Comparison of ENCODE assay signal across 8 cellular contexts in the genomic region with DNA sequence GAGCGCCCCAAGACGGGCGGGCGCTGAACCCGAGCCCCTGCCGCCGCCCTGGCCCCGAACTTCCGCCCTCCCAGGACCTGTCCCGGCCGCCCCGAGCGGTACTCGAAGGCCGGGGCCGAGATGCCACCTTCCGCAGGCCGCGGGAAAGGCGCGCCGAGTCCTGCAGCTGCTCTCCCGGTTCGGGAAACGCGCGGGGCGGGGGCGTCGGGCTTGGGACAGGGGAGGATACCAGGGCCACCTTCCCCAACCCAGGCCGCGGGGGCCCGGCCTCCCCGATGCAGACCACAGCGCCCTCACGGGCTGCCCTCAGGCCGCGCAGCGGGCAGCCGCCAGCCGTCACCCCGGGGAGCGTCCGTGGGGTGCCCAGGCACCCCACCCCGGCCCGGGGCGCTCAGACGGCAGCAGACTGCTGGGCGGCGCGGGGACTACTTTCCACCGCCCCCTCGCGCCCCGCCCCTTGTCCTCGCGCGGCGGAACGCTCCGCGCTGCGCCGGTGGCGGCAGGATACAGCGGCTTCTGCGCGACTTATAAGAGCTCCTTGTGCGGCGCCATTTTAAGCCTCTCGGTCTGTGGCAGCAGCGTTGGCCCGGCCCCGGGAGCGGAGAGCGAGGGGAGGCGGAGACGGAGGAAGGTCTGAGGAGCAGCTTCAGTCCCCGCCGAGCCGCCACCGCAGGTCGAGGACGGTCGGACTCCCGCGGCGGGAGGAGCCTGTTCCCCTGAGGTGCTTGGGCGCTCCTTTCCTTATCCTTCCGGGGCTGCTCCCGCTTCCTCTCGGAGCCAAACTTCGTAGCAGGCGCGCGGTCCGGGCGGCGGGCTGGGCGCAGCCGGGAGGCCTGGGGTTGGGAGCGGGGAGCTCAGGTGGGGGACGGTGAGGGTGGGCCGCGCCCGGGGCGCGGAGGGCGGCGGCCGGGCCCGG. TPM values are rescaled to one million over a fixed set of nuclear protein-coding genes. Genes with fewer than 3 reads are reported as not detected.
A peak's percentile ranks its signal among the peaks of the same experiment; 100 is the strongest.
DNase-seq lines count a peak whose midpoint lies in the region; ATAC-seq and TF ChIP-seq lines count a peak whose summit lies in the region.

A gene (plus strand): TSS at position 556 of the 916 bp plus-strand sequence. CDS start 24,564 bp downstream, outside the sequence.

- ATAC-seq in GM18520 (IDR thresholded peaks at IDR 0.05; ENCODE audit: unreplicated experiment) (peak; percentile 70), HG03066 (IDR thresholded peaks at IDR 0.05; ENCODE audit: low read depth, unreplicated experiment) (peak; percentile 65), activated B cell treated with CpG ODN at 0.5 μM for 24 hours (ENCODE audit: low read depth) (peak; percentile 80)

- H3K36me3 Mint-ChIP-seq in activated B cell treated with CpG ODN at 0.5 μM for 24 hours (ENCODE audit: low read depth), result peaks cover 13% of the 10 kb centered on the region

- no TSS peak for BruUV-seq in A673 (replicated peaks; lab: Mats Ljungman, UMichigan)

- POLR2A ChIA-PET in A673 (lab: Charles Lee; ENCODE audit: low non-redundant PET), result no interaction called here
- POLR2A ChIA-PET in activated B cell treated with CpG ODN at 0.5 μM for 24 hours (lab: Charles Lee), result interaction anchor here (0.6 to 4.7 kb wide), 35 partner anchors 8 to 1717 kb away, joined by 3 to 42 read pairs (median 5); a partner anchor contains a TSS

- peak; percentile 88 for DNase-seq in A673 (ENCODE audit: low spot score)
- DNase-seq in NCI-H2227 (lab: John Stamatoyannopoulos, UW; ENCODE audit: unreplicated experiment), result peak; percentile 94
- DNase-seq in activated B cell treated with CpG ODN at 0.5 μM for 24 hours, result peak; percentile 91
- peak in 60 of 61 donors; percentile 25 to 95 (median 85) for DNase-seq in caudate nucleus (lab: John Stamatoyannopoulos, UW)
- peak; percentile 94 for DNase-seq in inferior parietal cortex (ENCODE audit: extremely low spot score)
- DNase-seq in stimulated activated CD4-positive, alpha-beta T cell treated with anti-CD3 and anti-CD28 coated beads, Interleukin-12 subunit alpha, Interleukin-12 subunit beta, amount 100 ng/mL, for 24 hours (ENCODE audit: low read depth in 2 of 2), result peak; percentile 83 to 87

- CTCF ChIA-PET in A673 (lab: Charles Lee), result no interaction called here
- CTCF ChIA-PET in activated B cell treated with CpG ODN at 0.5 μM for 24 hours (lab: Charles Lee), result interaction anchor here (1.1 to 1.4 kb wide), 4 partner anchors 9 to 891 kb away, joined by 3 to 5 read pairs (median 4); no protein-coding TSS in a partner anchor

- H3K36me3 ChIP-seq in A673 (ENCODE audit: insufficient read depth, low read length, poor library complexity, severe bottlenecking), result no peaks in the 10 kb centered on the region

- H3K4me1 ChIP-seq in A673 (ENCODE audit: insufficient read depth, low read length, poor library complexity, severe bottlenecking), result peaks cover 6% of the 10 kb centered on the region

- H3K4me1 Mint-ChIP-seq in activated B cell treated with CpG ODN at 0.5 μM for 24 hours, result peaks cover 40% of the 10 kb centered on the region

- peak within 1 kb of the TSS; percentile 94 for H3K4me3 Mint-ChIP-seq in activated B cell treated with CpG ODN at 0.5 μM for 24 hours

- intact Hi-C loops in A673 (cut with micrococcal nuclease; ENCODE audit: unreplicated experiment), result no loop called here
- intact Hi-C loops in activated B cell treated with CpG ODN at 0.5 μM for 24 hours (cut with micrococcal nuclease), result loop anchor here (1.0 to 5.0 kb wide), 7 partner anchors 9 to 890 kb away; a partner anchor contains a TSS

- H3K4me3 ChIP-seq in A673 (ENCODE audit: low read depth, low read length, poor library complexity, severe bottlenecking), result peak within 1 kb of the TSS; percentile 75

- H3K27me3 ChIP-seq in A673 (replicated peaks; ENCODE audit: insufficient read depth, low read depth, low read length, poor library complexity), result peaks cover 8% of the 10 kb centered on the region

- H3K9me3 ChIP-seq in A673 (ENCODE audit: low read depth, low read length, poor library complexity, severe bottlenecking), result no peaks in the 10 kb centered on the region

- H3K9me3 Mint-ChIP-seq in activated B cell treated with CpG ODN at 0.5 μM for 24 hours, result no peaks in the 10 kb centered on the region

- H3K27ac ChIP-seq in A673 (ENCODE audit: low read depth, low read length, poor library complexity, severe bottlenecking) (peak within 1 kb of the TSS; percentile 88), caudate nucleus (ENCODE audit: low read depth, low read length) (peak within 1 kb of the TSS; percentile 93)

- H3K27ac Mint-ChIP-seq in activated B cell treated with CpG ODN at 0.5 μM for 24 hours, result peak within 1 kb of the TSS; percentile 96

- TF ChIP-seq CTCF in A673 (conservative IDR thresholded peaks at IDR 0.05; ENCODE audit: low read depth, low read length) (no peak), activated B cell treated with CpG ODN at 0.5 μM for 24 hours (IDR thresholded peaks at IDR 0.05) (no peak)

- peaks cover 4% of the 10 kb centered on the region for H3K27me3 Mint-ChIP-seq in activated B cell treated with CpG ODN at 0.5 μM for 24 hours

RNA-seq across cellular contexts. Expression of the gene that starts here (rescaled TPM):
- total RNA-seq in A673 (2021) (134 and 154 TPM in 2 replicates), activated B cell treated with CpG ODN at 0.5 μM for 24 hours (155 and 164 TPM in 2 replicates)

Comparison
In these comparisons a context has a peak if more than half of its experiments do, and no peak if none do; other contexts are left out.
1. Peak in every context shown above with its lines: DNase-seq, ATAC-seq, H3K4me3 ChIP-seq and H3K27ac ChIP-seq.